ENCODE assay signal across 2 cellular contexts in genomic region chr7:68417002-68417401, GRCh38.
"Had no signal": no experiment of that assay in that cellular context is flagged by ENCODE, and none has a peak within 500 bp of the region (broad histone marks: within the 10 kb centered on the region; RNA-seq: fewer than 3 reads in every experiment).

No MANE protein-coding gene starts in this region.

- DNase-seq: GDM1, GF-D8 had no signal
